8 cellular contexts compared by ENCODE assay signal in genomic region chr5:172765766-172766286, GRCh38. TPM values are rescaled to one million over a fixed set of nuclear protein-coding genes. Genes with fewer than 3 reads are reported as not detected.
DNase-seq lines count a peak whose midpoint lies in the region; ATAC-seq lines count a peak whose summit lies in the region.

No MANE protein-coding gene starts in this region.

- H3K9me3 ChIP-seq in T-helper 17 cell (ENCODE audit: control insufficient read depth, low read length, poor library complexity, severe bottlenecking) (no peaks in the 10 kb centered on the region), trophoblast cell (ENCODE audit: insufficient read depth, low read depth, low read length) (no peaks in the 10 kb centered on the region)

- H3K4me1 Mint-ChIP-seq in T-helper 17 cell: peaks cover 37% of the 10 kb centered on the region

- no peak overlapping the region for H3K4me3 ChIP-seq in trophoblast cell (ENCODE audit: low read depth, low read length)

- no peak overlapping the region for H2BK12ac ChIP-seq in trophoblast cell (ENCODE audit: low read length)

- H3K18ac ChIP-seq in trophoblast cell (ENCODE audit: low read length): no peak overlapping the region

- H2BK120ac ChIP-seq in trophoblast cell (ENCODE audit: insufficient read depth, low read length, poor library complexity): no peak overlapping the region

- H3K9ac ChIP-seq in trophoblast cell (ENCODE audit: low read length): no peak overlapping the region

- H3K36me3 ChIP-seq in trophoblast cell (ENCODE audit: control insufficient read depth in 1 of 2, insufficient read depth in 2 of 2, low read length in 2 of 2): peaks cover 10 to 16% of the 10 kb centered on the region in 2 experiments

- H4K8ac ChIP-seq in trophoblast cell (ENCODE audit: low read depth, low read length): no peak overlapping the region

- H3K79me2 ChIP-seq in trophoblast cell (ENCODE audit: control insufficient read depth, insufficient read depth, low read length, poor library complexity): peaks cover 7% of the 10 kb centered on the region

- no peak overlapping the region for H3K27ac ChIP-seq in trophoblast cell (ENCODE audit: low read depth, low read length)

- H3K23ac ChIP-seq in trophoblast cell (ENCODE audit: low read length): no peak overlapping the region

- DNase-seq in GM04503 (ENCODE audit: low read depth) (peak; percentile 84), T-helper 17 cell (no peak), fibroblast of peridontal ligament (ENCODE audit: extremely low read depth) (peak; percentile 80), trophoblast cell (peak in 1 of 2 donors; percentile 98), NCI-H82 treated with DMSO at 0.1 percent for 48 hours (lab: John Stamatoyannopoulos, UW; ENCODE audit: unreplicated experiment) (no peak), NCI-H524 treated with DMSO at 0.1 percent for 48 hours (lab: John Stamatoyannopoulos, UW) (no peak), DMS79 treated with DMSO at 0.1 percent for 48 hours (lab: John Stamatoyannopoulos, UW) (no peak)

- no peak overlapping the region for H3K14ac ChIP-seq in trophoblast cell (ENCODE audit: low read length)

- H3K4me3 Mint-ChIP-seq in T-helper 17 cell: peak overlapping the region; percentile 93

- H3K4ac ChIP-seq in trophoblast cell (ENCODE audit: low read depth, low read length): no peak overlapping the region

- H3K36me3 Mint-ChIP-seq in T-helper 17 cell (ENCODE audit: low read depth): peaks cover 15% of the 10 kb centered on the region

- H4K12ac ChIP-seq in trophoblast cell (ENCODE audit: low read depth, low read length): no peak overlapping the region

- H3K4me1 ChIP-seq in trophoblast cell (ENCODE audit: control insufficient read depth in 1 of 2, insufficient read depth in 2 of 2, low read length in 2 of 2): peaks cover 15 to 23% of the 10 kb centered on the region in 2 experiments

- ATAC-seq in T-helper 17 cell: peak; percentile 12
- no peak for ATAC-seq in GM21367 (IDR thresholded peaks at IDR 0.05; ENCODE audit: unreplicated experiment)

- peaks cover 7% of the 10 kb centered on the region for H3K27me3 Mint-ChIP-seq in T-helper 17 cell

- H2AFZ ChIP-seq in trophoblast cell (ENCODE audit: insufficient read depth, low read length, poor library complexity): no peak overlapping the region

- WGBS in trophoblast cell (ENCODE audit: extremely low coverage, insufficient coverage, insufficient read length): no CpG with 5 or more reads among the region's 4 CpGs

- peak overlapping the region; percentile 49 for H3K4me2 ChIP-seq in trophoblast cell (ENCODE audit: low read length)

- H3K27ac Mint-ChIP-seq in T-helper 17 cell: peak overlapping the region; percentile 100

- no peak overlapping the region for H2AK5ac ChIP-seq in trophoblast cell (ENCODE audit: low read length)

- no peak overlapping the region for H2BK5ac ChIP-seq in trophoblast cell (ENCODE audit: low read depth, low read length, poor library complexity)

- no peaks in the 10 kb centered on the region for H3K27me3 ChIP-seq in trophoblast cell (ENCODE audit: insufficient read depth, low read length)

- H3K79me1 ChIP-seq in trophoblast cell (ENCODE audit: low read length): peaks cover 6% of the 10 kb centered on the region

- no peak overlapping the region for H4K91ac ChIP-seq in trophoblast cell (ENCODE audit: low read depth, low read length)

RNA-seq across cellular contexts. Expression of gene DUSP1, which starts 5.2 kb away (rescaled TPM):
- 1,000 to 10,000 TPM; 1,522 to 2,429 TPM for total RNA-seq in T-helper 17 cell
- polyA plus RNA-seq in trophoblast cell (2013): 12.0 and 12.4 TPM in 2 replicates

Comparison
In these comparisons a context has a peak if more than half of its experiments do, and no peak if none do; other contexts are left out.
1. DNase-seq: peak in GM04503 (single experiment) and fibroblast of peridontal ligament (single experiment); none in T-helper 17 cell (0 of 3), NCI-H82 treated with DMSO at 0.1 percent for 48 hours (single experiment), NCI-H524 treated with DMSO at 0.1 percent for 48 hours (single experiment) and DMS79 treated with DMSO at 0.1 percent for 48 hours (single experiment).